34 cellular contexts compared by ENCODE assay signal in the genomic region with DNA sequence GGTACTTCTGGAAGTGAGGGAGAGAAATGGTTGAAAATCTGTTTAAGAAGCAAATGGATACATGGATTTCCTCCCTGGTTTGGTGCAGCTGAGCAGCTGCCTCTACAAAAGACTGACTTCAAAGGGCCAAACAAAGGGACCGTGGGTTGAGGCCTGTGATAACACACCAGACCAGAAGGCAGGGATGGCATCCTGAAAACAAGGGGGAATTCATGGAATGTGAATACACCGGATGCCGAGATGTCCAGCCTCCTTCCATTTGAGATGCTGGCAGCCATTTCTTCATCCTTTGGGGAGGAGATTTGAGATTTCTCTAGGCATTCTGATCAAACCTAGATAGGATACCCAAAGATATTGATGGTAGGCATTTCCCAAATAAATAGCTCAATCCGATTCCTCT. TPM values are rescaled to one million over a fixed set of nuclear protein-coding genes. Genes with fewer than 3 reads are reported as not detected.
DNase-seq lines count a peak whose midpoint lies in the region; ATAC-seq and TF ChIP-seq lines count a peak whose summit lies in the region.
"Had no signal": no experiment of that assay in that cellular context is flagged by ENCODE, and none has a peak within 500 bp of the region (broad histone marks: within the 10 kb centered on the region; RNA-seq: fewer than 3 reads in every experiment).

No MANE protein-coding gene starts in this region.

- peaks cover 11% of the 10 kb centered on the region; the same call in 1 of the 2 replicates for H3K79me2 ChIP-seq in GM23338 (replicated peaks; ENCODE audit: insufficient read depth)
- H3K79me2 ChIP-seq in trophoblast cell (ENCODE audit: control insufficient read depth, insufficient read depth, low read length, poor library complexity), result no peaks in the 10 kb centered on the region

- no peak overlapping the region for H3K9ac ChIP-seq in trophoblast cell (ENCODE audit: low read length)

- H3K4me1 Mint-ChIP-seq in GM23338, result peaks cover 27% of the 10 kb centered on the region

- DNase-seq in GM23338 (ENCODE audit: low spot score) (peak; percentile 82), astrocyte of the hippocampus (ENCODE audit: low read depth, low spot score) (peak; percentile 11), islet precursor cell (peak; percentile 94), trophoblast cell (peak; percentile 93 to 99), T-helper 2 cell (no peak), NCI-H1092 (lab: John Stamatoyannopoulos, UW) (no peak), NOMO-1 treated with dmso at 0.1 percent for 144 hours (lab: John Stamatoyannopoulos, UW; ENCODE audit: unreplicated experiment) (no peak)
- DNase-seq: activated CD4-positive, alpha-beta T cell treated with anti-CD3 and anti-CD28 coated beads for 4 hours; activated CD8-positive, alpha-beta T cell treated with anti-CD3 and anti-CD28 coated beads, Interleukin-2, amount 10 ng/mL, durations not matched to agents 7 days and 5 days; activated naive CD4-positive, alpha-beta T cell treated with anti-CD3 and anti-CD28 coated beads, Interleukin-2, amount 50 U/mL, for 16 hours; amygdala; CD8-positive, alpha-beta T cell; effector CD4-positive, alpha-beta T cell; EL; Kasumi-1; kidney; left ventricle myocardium superior; natural killer cell; NCI-H1436; NCI-H2081 treated with DMSO at 0.1 percent for 48 hours; NCI-H226; ovary; retina; small intestine; stimulated activated naive B cell treated with anti-CD40 and anti-IgM and Interleukin-4, amounts not matched to agents 10 μg/mL and 1 μg/mL and 100 μg/mL, for 72 hours; substantia nigra; T1000 had no signal

- no peak overlapping the region for H3K4me3 ChIP-seq in GM23338
- no peak overlapping the region for H3K4me3 ChIP-seq in trophoblast cell (ENCODE audit: low read depth, low read length)
- H3K4me3 ChIP-seq: breast epithelium, HAP-1, ovary, SJSA1 had no signal

- H2BK5ac ChIP-seq in trophoblast cell (ENCODE audit: low read depth, low read length, poor library complexity), result no peak overlapping the region

- H4K20me1 ChIP-seq in GM23338 (replicated peaks; ENCODE audit: insufficient read depth), result no peaks in the 10 kb centered on the region

- H4K91ac ChIP-seq in trophoblast cell (ENCODE audit: low read depth, low read length), result no peak overlapping the region

- H3K79me1 ChIP-seq in trophoblast cell (ENCODE audit: low read length), result peaks cover 3% of the 10 kb centered on the region

- no peak overlapping the region for H2BK12ac ChIP-seq in trophoblast cell (ENCODE audit: low read length)

- H3K14ac ChIP-seq in trophoblast cell (ENCODE audit: low read length), result no peak overlapping the region

- H3K27ac ChIP-seq in GM23338 (ENCODE audit: low read depth) (peak overlapping the region; percentile 83), trophoblast cell (ENCODE audit: low read depth, low read length) (peak overlapping the region; percentile 85)
- H3K27ac ChIP-seq: breast epithelium, epithelial cell of prostate, ovary, SJSA1, VCaP had no signal

- no peaks in the 10 kb centered on the region for H3K9me2 ChIP-seq in GM23338 (ENCODE audit: insufficient read depth)

- TF ChIP-seq CTCF in GM23338 (conservative IDR thresholded peaks at IDR 0.05; ENCODE audit: low read depth in 2 of 2), result no peak

- peaks cover 4% of the 10 kb centered on the region for H3K27me3 Mint-ChIP-seq in GM23338 (ENCODE audit: insufficient read depth, low read depth, poor library complexity)
- H3K27me3 Mint-ChIP-seq: activated T-helper 17 cell treated with anti-CD3 and anti-CD28 coated beads, Interleukin-2, amount 50 U/mL, for 72 hours; B cell; stimulated activated naive B cell treated with anti-CD40 and anti-IgM and Interleukin-4, amounts not matched to agents 10 μg/mL and 1 μg/mL and 100 μg/mL, for 72 hours had no signal

- H4K12ac ChIP-seq in trophoblast cell (ENCODE audit: low read depth, low read length), result no peak overlapping the region

- H3K23ac ChIP-seq in trophoblast cell (ENCODE audit: low read length), result no peak overlapping the region

- H3K36me3 ChIP-seq in GM23338 (ENCODE audit: insufficient read depth) (no peaks in the 10 kb centered on the region), trophoblast cell (ENCODE audit: control insufficient read depth in 1 of 2, insufficient read depth in 2 of 2, low read length in 2 of 2) (peaks cover 0 to 1% of the 10 kb centered on the region in 2 experiments)
- H3K36me3 ChIP-seq: breast epithelium, HAP-1, ovary, SJSA1 had no signal

- no peak overlapping the region for H2BK120ac ChIP-seq in trophoblast cell (ENCODE audit: insufficient read depth, low read length, poor library complexity)

- 0 out of 3 replicates have a peak, but pooled peaks cover under 1% of the 10 kb centered on the region for H3K9me3 Mint-ChIP-seq in GM23338
- H3K9me3 Mint-ChIP-seq: natural killer cell had no signal

- no peak overlapping the region for H2AK5ac ChIP-seq in trophoblast cell (ENCODE audit: low read length)

- H2AFZ ChIP-seq in GM23338, result no peak overlapping the region
- H2AFZ ChIP-seq in trophoblast cell (ENCODE audit: insufficient read depth, low read length, poor library complexity), result no peak overlapping the region

- peak; percentile 67 for ATAC-seq in GM23338
- ATAC-seq: activated CD8-positive, alpha-beta T cell treated with anti-CD3 and anti-CD28 coated beads, Interleukin-2, amount 10 ng/mL, durations not matched to agents 7 days and 5 days; activated T-helper 17 cell treated with anti-CD3 and anti-CD28 coated beads, Interleukin-2, amount 50 U/mL, for 72 hours; CD8-positive, alpha-beta T cell; left ventricle myocardium superior; natural killer cell; stimulated activated naive B cell treated with anti-CD40 and anti-IgM and Interleukin-4, amounts not matched to agents 10 μg/mL and 1 μg/mL and 100 μg/mL, for 72 hours had no signal

- H3K27me3 ChIP-seq in GM23338 (ENCODE audit: insufficient read depth), result no peaks in the 10 kb centered on the region
- H3K27me3 ChIP-seq in trophoblast cell (ENCODE audit: insufficient read depth, low read length), result no peaks in the 10 kb centered on the region
- H3K27me3 ChIP-seq: breast epithelium, ovary, SJSA1 had no signal

- no peak overlapping the region for H3K18ac ChIP-seq in trophoblast cell (ENCODE audit: low read length)

- peaks cover 16% of the 10 kb centered on the region for H3K4me1 ChIP-seq in GM23338 (ENCODE audit: insufficient read depth)
- H3K4me1 ChIP-seq in trophoblast cell (ENCODE audit: control insufficient read depth in 1 of 2, insufficient read depth in 2 of 2, low read length in 2 of 2), result peaks cover 0 to 7% of the 10 kb centered on the region in 2 experiments
- H3K4me1 ChIP-seq: breast epithelium, SJSA1 had no signal

- no peak overlapping the region for H3K4me3 Mint-ChIP-seq in GM23338
- H3K4me3 Mint-ChIP-seq: activated CD8-positive, alpha-beta T cell treated with anti-CD3 and anti-CD28 coated beads, Interleukin-2, amount 10 ng/mL, durations not matched to agents 7 days and 5 days; activated T-helper 17 cell treated with anti-CD3 and anti-CD28 coated beads, Interleukin-2, amount 50 U/mL, for 72 hours; B cell; CD8-positive, alpha-beta T cell; natural killer cell; stimulated activated naive B cell treated with anti-CD40 and anti-IgM and Interleukin-4, amounts not matched to agents 10 μg/mL and 1 μg/mL and 100 μg/mL, for 72 hours had no signal

- no peaks in the 10 kb centered on the region for H3F3A ChIP-seq in GM23338 (replicated peaks; ENCODE audit: low read depth)

- no peak overlapping the region for H3K4ac ChIP-seq in trophoblast cell (ENCODE audit: low read depth, low read length)

- no peak overlapping the region for H4K8ac ChIP-seq in trophoblast cell (ENCODE audit: low read depth, low read length)

- no peaks in the 10 kb centered on the region for H3K9me3 ChIP-seq in trophoblast cell (ENCODE audit: insufficient read depth, low read depth, low read length)
- H3K9me3 ChIP-seq: HAP-1, ovary, SJSA1 had no signal

- peak overlapping the region; percentile 89; the same call in 1 of the 2 replicates for H3K27ac Mint-ChIP-seq in GM23338
- H3K27ac Mint-ChIP-seq: activated CD8-positive, alpha-beta T cell treated with anti-CD3 and anti-CD28 coated beads, Interleukin-2, amount 10 ng/mL, durations not matched to agents 7 days and 5 days; activated T-helper 17 cell treated with anti-CD3 and anti-CD28 coated beads, Interleukin-2, amount 50 U/mL, for 72 hours; B cell; CD8-positive, alpha-beta T cell; natural killer cell; stimulated activated naive B cell treated with anti-CD40 and anti-IgM and Interleukin-4, amounts not matched to agents 10 μg/mL and 1 μg/mL and 100 μg/mL, for 72 hours had no signal

- peaks cover 6% of the 10 kb centered on the region; the same call in 1 of the 3 replicates for H3K36me3 Mint-ChIP-seq in GM23338 (ENCODE audit: low read depth)
- H3K36me3 Mint-ChIP-seq: natural killer cell had no signal

- WGBS in trophoblast cell (ENCODE audit: extremely low coverage, insufficient coverage, insufficient read length), result no CpG with 5 or more reads among the region's 4 CpGs

- H3K4me2 ChIP-seq in GM23338 (no peak overlapping the region), trophoblast cell (ENCODE audit: low read length) (peak overlapping the region; percentile 18)

TF ChIP-seq in GM23338, 12 proteins besides CTCF, POLR2A, EP300 and RAD21 (continues in another document):
- TF ChIP-seq JUNB (IDR thresholded peaks at IDR 0.05; ENCODE audit: unreplicated experiment), result no peak

RNA-seq across cellular contexts. Expression of a gene that starts 36.9 kb away (rescaled TPM):
- 5.6 and 6.4 TPM in 2 replicates for total RNA-seq in GM23338 (2014; rRNA removed; shearing (Covaris generic))
- polyA plus RNA-seq in GM23338 (2016; fragmentation: Nextera tagmentation; extraction: Ambion mirVana), result 12.3 and 15.2 TPM in 2 replicates
- polyA plus RNA-seq in trophoblast cell (2013), result 11.5 and 12.3 TPM in 2 replicates

Comparison
In these comparisons a context has a peak if more than half of its experiments do, and no peak if none do; other contexts are left out.
1. DNase-seq: peak in GM23338 (single experiment), astrocyte of the hippocampus (single experiment), islet precursor cell (single experiment) and trophoblast cell (2 of 2); none in T-helper 2 cell (0 of 5), NCI-H1092 (single experiment) and NOMO-1 treated with dmso at 0.1 percent for 144 hours (single experiment).